ENCODE assay signal across 8 cellular contexts in genomic region chr3:196969001-196969659, GRCh38. TPM values are rescaled to one million over a fixed set of nuclear protein-coding genes. Genes with fewer than 3 reads are reported as not detected.
DNase-seq lines count a peak whose midpoint lies in the region; ATAC-seq and TF ChIP-seq lines count a peak whose summit lies in the region.

No MANE protein-coding gene starts in this region.

- TF ChIP-seq CTCF in WI38 (IDR thresholded peaks at IDR 0.05; ENCODE audit: low read depth, low read length) (no peak), thoracic aorta (IDR thresholded peaks at IDR 0.05) (no peak)

- H3K4me1 ChIP-seq in HUES64 (ENCODE audit: insufficient read depth, low read length) (peaks cover 8% of the 10 kb centered on the region; the same call in 1 of the 2 replicates), mononuclear cell (ENCODE audit: insufficient read depth, low read length) (peaks cover 8% of the 10 kb centered on the region), thoracic aorta (ENCODE audit: control insufficient read depth in 1 of 2, low read depth in 2 of 2) (peaks cover 7% of the 10 kb centered on the region in 2 donors)

- peak overlapping the region; percentile 26; the same call in 1 of the 2 replicates for H3K9ac ChIP-seq in HUES64 (ENCODE audit: low read depth, low read length)

- no peaks in the 10 kb centered on the region for H3K36me3 ChIP-seq in HUES64 (ENCODE audit: insufficient read depth, low read length)
- no peaks in the 10 kb centered on the region for H3K36me3 ChIP-seq in thoracic aorta

- H3K4me3 ChIP-seq in HUES64 (ENCODE audit: low read length) (peak overlapping the region; percentile 52), WI38 (ENCODE audit: low read depth, low read length) (peak overlapping the region; percentile 54), mononuclear cell (ENCODE audit: low read length) (peak overlapping the region; percentile 59), thoracic aorta (peak overlapping the region; percentile 97)

- H3K27ac ChIP-seq in HUES64 (ENCODE audit: low read depth, low read length) (no peak overlapping the region), thoracic aorta (peak overlapping the region; percentile 41 to 47)

- peaks cover 10% of the 10 kb centered on the region; the same call in 1 of the 2 replicates for H3K9me3 ChIP-seq in HUES64 (ENCODE audit: insufficient read depth, low read depth, low read length)
- no peaks in the 10 kb centered on the region for H3K9me3 ChIP-seq in mononuclear cell (ENCODE audit: low read depth, low read length)
- no peaks in the 10 kb centered on the region for H3K9me3 ChIP-seq in thoracic aorta

- H3K27me3 ChIP-seq in HUES64 (ENCODE audit: insufficient read depth, low read length): peaks cover 75% of the 10 kb centered on the region
- H3K27me3 ChIP-seq in mononuclear cell (ENCODE audit: insufficient read depth, low read length): no peaks in the 10 kb centered on the region
- no peaks in the 10 kb centered on the region for H3K27me3 ChIP-seq in thoracic aorta (replicated peaks; ENCODE audit: insufficient read depth)

- DNase-seq in EL (peak; percentile 51), dermis microvascular lymphatic vessel endothelial cell (ENCODE audit: low read depth in 2 of 2) (peak; percentile 4 to 38), thoracic aorta (ENCODE audit: low spot score) (no peak), NCI-H510A (lab: John Stamatoyannopoulos, UW) (no peak)

- WGBS in HUES64: 1% methylated on average over 90 of the region's 90 CpGs

- peak; percentile 42 for ATAC-seq in GM21447 (IDR thresholded peaks at IDR 0.05; ENCODE audit: unreplicated experiment)
- no peak for ATAC-seq in thoracic aorta (ENCODE audit: insufficient number of reproducible peaks, low FRiP score, low read depth)

RNA-seq across cellular contexts. Expression of gene PIGZ, which starts 0.5 kb away (rescaled TPM):
- not detected for polyA plus RNA-seq in HUES64 (2013, experiment 1 of 2)
- 0.19 TPM for polyA plus RNA-seq in HUES64 (2013, experiment 2 of 2)
- total RNA-seq in dermis microvascular lymphatic vessel endothelial cell (2.6 and 4.6 TPM in 2 replicates), mononuclear cell (1.0 TPM), thoracic aorta (10 to 100 TPM; 11.0 to 17.4 TPM)

RNA-seq across cellular contexts. Expression of gene NCBP2, which starts 26.8 kb away (rescaled TPM):
- 76.7 TPM for polyA plus RNA-seq in HUES64 (2013, experiment 1 of 2)
- polyA plus RNA-seq in HUES64 (2013, experiment 2 of 2): 85.1 TPM
- total RNA-seq in dermis microvascular lymphatic vessel endothelial cell (49.3 and 50.3 TPM in 2 replicates), mononuclear cell (23.1 TPM), thoracic aorta (10 to 100 TPM; 26.5 to 44.1 TPM)

Comparison
In these comparisons a context has a peak if more than half of its experiments do, and no peak if none do; other contexts are left out.
1. DNase-seq: peak in EL (single experiment) and dermis microvascular lymphatic vessel endothelial cell (2 of 2); none in thoracic aorta (single experiment) and NCI-H510A (single experiment).
2. Peak in every context shown above with its lines, with median percentiles within 50 percentile points of each other: H3K4me3 ChIP-seq.